Comparison of ENCODE assay signal across 26 cellular contexts in genomic region chr6:97689078-97689754, GRCh38.
"Had no signal": no experiment of that assay in that cellular context is flagged by ENCODE, and none has a peak within 500 bp of the region (broad histone marks: within the 10 kb centered on the region; RNA-seq: fewer than 3 reads in every experiment).

No MANE protein-coding gene starts in this region.

- H3K36me3 ChIP-seq: adrenal gland, esophagus squamous epithelium, heart right ventricle, right atrium auricular region, spleen, tibial nerve, WERI-Rb-1 had no signal

- H3K4me1 ChIP-seq: adrenal gland, body of pancreas, esophagus squamous epithelium, heart right ventricle, right atrium auricular region, spleen, tibial nerve had no signal

- H3K27ac ChIP-seq: adrenal gland, body of pancreas, epithelial cell of prostate, esophagus squamous epithelium, heart right ventricle, right atrium auricular region, spleen, tibial nerve, WERI-Rb-1 had no signal

- H3K4me3 ChIP-seq: adrenal gland, body of pancreas, esophagus squamous epithelium, heart right ventricle, right atrium auricular region, spleen, tibial nerve had no signal

- H3K9me3 ChIP-seq: adrenal gland, body of pancreas, esophagus squamous epithelium, heart right ventricle, right atrium auricular region, spleen, tibial nerve had no signal

- ATAC-seq: body of pancreas, heart right ventricle, left cardiac atrium, left ventricle myocardium superior had no signal

- H3K27me3 ChIP-seq: adrenal gland, body of pancreas, esophagus squamous epithelium, heart right ventricle, right atrium auricular region, spleen, tibial nerve had no signal

- DNase-seq: activated CD4-positive, alpha-beta memory T cell treated with anti-CD3 and anti-CD28 coated beads for 36 hours; activated CD4-positive, alpha-beta T cell treated with anti-CD3 and anti-CD28 coated beads, Interleukin-2, amount 10 ng/mL, durations not matched to agents 24 days and 14 days; activated CD4-positive, CD25-positive, alpha-beta regulatory T cell treated with anti-CD3 and anti-CD28 coated beads, Interleukin-2, amount 50 U/mL, for 72 hours; activated CD8-positive, alpha-beta memory T cell treated with anti-CD3 and anti-CD28 coated beads, Interleukin-2, amount 50 U/mL, for 4 hours; activated effector memory CD4-positive, alpha-beta T cell treated with anti-CD3 and anti-CD28 coated beads, Interleukin-2, amount 50 U/mL, for 16 hours; activated naive CD4-positive, alpha-beta T cell treated with anti-CD3 and anti-CD28 coated beads for 36 hours; activated naive CD8-positive, alpha-beta T cell treated with anti-CD3 and anti-CD28 coated beads for 36 hours; activated T-cell treated with anti-CD3 and anti-CD28 coated beads, Interleukin-2, amount 50 U/mL, for 1 hour; adrenal gland; aorta; body of pancreas; dermis blood vessel endothelial cell; effector CD4-positive, alpha-beta T cell; esophagus squamous epithelium; foreskin melanocyte; heart right ventricle; left cardiac atrium; left ventricle myocardium superior; naive B cell; spleen; stimulated activated naive CD4-positive, alpha-beta T cell; T-helper 9 cell; WERI-Rb-1 had no signal
